In the genomic region with DNA sequence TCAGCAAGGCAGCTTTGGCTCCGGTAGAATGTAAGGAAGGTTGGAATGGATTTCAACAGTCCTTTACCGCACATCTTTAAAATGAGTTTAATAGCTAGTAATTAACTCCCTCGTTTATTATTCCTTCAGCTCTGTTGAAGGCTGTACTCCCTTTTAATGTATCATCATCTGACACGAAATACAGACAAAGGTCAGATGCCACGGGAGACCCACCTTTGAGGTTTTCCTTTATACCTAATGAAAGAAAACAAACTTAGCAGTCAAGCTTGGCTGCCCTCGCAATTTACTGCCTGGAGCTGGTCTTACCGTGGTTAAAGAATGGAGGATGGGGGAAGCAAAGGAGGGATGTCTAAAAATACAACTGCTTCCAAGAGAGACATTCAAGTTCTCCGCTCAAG, we compare ENCODE assay signal across 12 cellular contexts. TPM values are rescaled to one million over a fixed set of nuclear protein-coding genes. Genes with fewer than 3 reads are reported as not detected.
A peak's percentile ranks its signal among the peaks of the same experiment; 100 is the strongest.
DNase-seq lines count a peak whose midpoint lies in the region; ATAC-seq, FAIRE-seq and TF ChIP-seq lines count a peak whose summit lies in the region.
"Had no signal": no experiment of that assay in that cellular context is flagged by ENCODE, and none has a peak within 500 bp of the region (broad histone marks: within the 10 kb centered on the region; RNA-seq: fewer than 3 reads in every experiment).

No MANE protein-coding gene starts in this region.

- no peak for ATAC-seq in HG03457 (IDR thresholded peaks at IDR 0.05; ENCODE audit: unreplicated experiment)

- H3K27me3 ChIP-seq in HUES64 (ENCODE audit: insufficient read depth, low read length) (peaks cover 63% of the 10 kb centered on the region), endodermal cell (ENCODE audit: control insufficient read depth, insufficient read depth, low read length, poor library complexity, severe bottlenecking) (peaks cover 46% of the 10 kb centered on the region)

- DNase-seq in AG04449 (ENCODE audit: low read depth, low spot score) (no peak), endodermal cell (no peak), urothelium cell line (ENCODE audit: low spot score) (no peak), HTR-8/SVneo (ENCODE audit: insufficient read length, low spot score) (no peak)
- no peak for DNase-seq in stimulated activated CD4-positive, alpha-beta T cell treated with anti-CD3 and anti-CD28 coated beads, Interleukin-4, amount 100 ng/mL, for 24 hours
- DNase-seq: transverse colon had no signal

- H3K27ac ChIP-seq in HUES64 (ENCODE audit: low read depth, low read length) (no peak overlapping the region), endodermal cell (ENCODE audit: low read depth, low read length) (peak overlapping the region; percentile 91)
- H3K27ac ChIP-seq: WERI-Rb-1 had no signal

- TF ChIP-seq CTCF in AG04449 (IDR thresholded peaks at IDR 0.05; ENCODE audit: insufficient read depth, low read length, missing control alignments) (no peak), endodermal cell (conservative IDR thresholded peaks at IDR 0.05) (no peak), nephron (IDR thresholded peaks at IDR 0.05; ENCODE audit: unreplicated experiment in 3 of 3) (no peak)

- H3K9me3 ChIP-seq in HUES64 (ENCODE audit: insufficient read depth, low read depth, low read length) (no peaks in the 10 kb centered on the region), endodermal cell (ENCODE audit: control insufficient read depth, low read length) (no peaks in the 10 kb centered on the region)
- H3K9me3 ChIP-seq: transverse colon had no signal

- H3K27ac Mint-ChIP-seq in endodermal cell (no peak overlapping the region), nephron (peak overlapping the region; percentile 75 to 81 (median 76))

- peak overlapping the region; percentile 72 for H3K4me3 Mint-ChIP-seq in endodermal cell
- H3K4me3 Mint-ChIP-seq in nephron = peak overlapping the region; percentile 85 to 91 (median 90)

- H3K36me3 ChIP-seq in HUES64 (ENCODE audit: insufficient read depth, low read length) = no peaks in the 10 kb centered on the region
- no peaks in the 10 kb centered on the region for H3K36me3 ChIP-seq in endodermal cell (ENCODE audit: control insufficient read depth, insufficient read depth, low read length)
- H3K36me3 ChIP-seq: transverse colon, WERI-Rb-1 had no signal

- H3K27me3 Mint-ChIP-seq in endodermal cell (ENCODE audit: insufficient read depth) = peaks cover 62% of the 10 kb centered on the region
- H3K27me3 Mint-ChIP-seq in nephron (ENCODE audit: low read depth) = peaks cover 74% of the 10 kb centered on the region

- FAIRE-seq in urothelium cell line (lab: Jason Lieb, UNC) (no peak), HTR-8/SVneo (lab: Jason Lieb, UNC) (no peak)
- FAIRE-seq: GM18507 had no signal

- H3K4me3 ChIP-seq in AG04449 (ENCODE audit: low read depth, low read length) (peak overlapping the region; percentile 44), HUES64 (ENCODE audit: low read length) (peak overlapping the region; percentile 71), endodermal cell (ENCODE audit: low read length) (peak overlapping the region; percentile 87)
- H3K4me3 ChIP-seq: lung had no signal

- peaks cover 25% of the 10 kb centered on the region for H3K4me1 ChIP-seq in HUES64 (ENCODE audit: insufficient read depth, low read length)
- peaks cover 1% of the 10 kb centered on the region for H3K4me1 ChIP-seq in endodermal cell (ENCODE audit: control insufficient read depth, insufficient read depth, low read length)

- CTCF ChIA-PET in AG04449 (lab: Yijun Ruan, JAX) = interaction anchor here (1.3 kb wide), 1 partner anchor 15 kb away, joined by 4 read pairs; no protein-coding TSS in a partner anchor

- WGBS in HUES64 = 2% methylated on average over 7 of the region's 8 CpGs
- 7 to 23% methylated on average over 5 to 7 of the region's 8 CpGs for WGBS in endodermal cell (ENCODE audit: insufficient coverage in 1 of 2, insufficient read length in 1 of 2), 2 experiments

- H3K36me3 Mint-ChIP-seq in endodermal cell (ENCODE audit: low read depth) (no peaks in the 10 kb centered on the region), nephron (ENCODE audit: low read depth) (peaks cover 9% of the 10 kb centered on the region)

- H3K9me3 Mint-ChIP-seq in endodermal cell (no peaks in the 10 kb centered on the region), nephron (no peaks in the 10 kb centered on the region)

- peak overlapping the region; percentile 87 for H3K9ac ChIP-seq in HUES64 (ENCODE audit: low read depth, low read length)
- H3K9ac ChIP-seq in endodermal cell (ENCODE audit: extremely low read depth, low read length, poor library complexity, severe bottlenecking) = peak overlapping the region; percentile 59

- POLR2A ChIA-PET in AG04449 (lab: Yijun Ruan, JAX) = no interaction called here

- H3K4me1 Mint-ChIP-seq in endodermal cell (peaks cover 29% of the 10 kb centered on the region), nephron (peaks cover 36% of the 10 kb centered on the region)

RNA-seq across cellular contexts. Expression of gene TMEM200C, which starts 1.1 kb away (rescaled TPM):
- 5.3 TPM for polyA plus RNA-seq in HUES64 (2013, experiment 1 of 2)
- polyA plus RNA-seq in HUES64 (2013, experiment 2 of 2) = 6.1 TPM
- 1 to 10 TPM; 4.7 to 7.3 TPM for total RNA-seq in endodermal cell
- polyA plus RNA-seq in endodermal cell (2013, experiment 1 of 2) = 8.8 TPM
- polyA plus RNA-seq in endodermal cell (2013, experiment 2 of 2) = 9.9 TPM
